17 cellular contexts compared by ENCODE assay signal in the genomic region with DNA sequence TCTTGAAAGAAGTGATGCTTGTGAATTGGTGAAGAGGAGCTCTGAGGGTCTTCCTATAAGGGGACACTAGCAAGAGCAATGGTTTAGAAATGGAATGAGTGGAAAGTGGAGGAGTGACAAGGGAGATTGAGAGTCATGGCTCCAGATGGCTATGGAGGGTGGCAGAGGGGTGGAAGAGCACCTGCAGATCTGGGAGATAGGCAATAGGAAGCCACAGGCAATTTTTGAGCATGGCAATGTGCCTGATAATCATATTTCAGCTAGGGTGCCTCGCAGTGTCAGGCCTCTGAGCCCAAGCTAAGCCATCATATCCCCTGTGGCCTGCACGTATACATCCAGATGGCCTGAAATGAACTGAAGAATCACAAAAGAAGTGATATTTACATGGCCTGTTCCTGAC. TPM values are rescaled to one million over a fixed set of nuclear protein-coding genes. Genes with fewer than 3 reads are reported as not detected.
DNase-seq lines count a peak whose midpoint lies in the region; ATAC-seq and TF ChIP-seq lines count a peak whose summit lies in the region.
"Had no signal": no experiment of that assay in that cellular context is flagged by ENCODE, and none has a peak within 500 bp of the region (broad histone marks: within the 10 kb centered on the region; RNA-seq: fewer than 3 reads in every experiment).

No MANE protein-coding gene starts in this region.

- H3K27ac ChIP-seq in BLaER1 (no peak overlapping the region), left lung (no peak overlapping the region)
- H3K27ac ChIP-seq: BLaER1 treated with 17β-estradiol and CSF1 and Interleukin-3, amounts not matched to agents 10 nM and 100 nM had no signal

- peaks cover 13% of the 10 kb centered on the region for H3K4me1 Mint-ChIP-seq in activated T-helper 17 cell treated with anti-CD3 and anti-CD28 coated beads, Interleukin-2, amount 50 U/mL, for 72 hours
- peaks cover 12% of the 10 kb centered on the region for H3K4me1 Mint-ChIP-seq in glutamatergic neuron (ENCODE audit: low read depth, unreplicated experiment)

- no peaks in the 10 kb centered on the region for H3K9me3 ChIP-seq in BE2C
- no peaks in the 10 kb centered on the region for H3K9me3 ChIP-seq in BLaER1
- no peaks in the 10 kb centered on the region for H3K9me3 ChIP-seq in left lung

- H3K4me3 ChIP-seq in BE2C (ENCODE audit: low read depth, low read length) (no peak overlapping the region), BLaER1 (no peak overlapping the region), left lung (no peak overlapping the region)
- H3K4me3 ChIP-seq in Jurkat, Clone E6-1 (ENCODE audit: low read length): no peak overlapping the region
- H3K4me3 ChIP-seq: BLaER1 treated with 17β-estradiol and CSF1 and Interleukin-3, amounts not matched to agents 10 nM and 100 nM; GM23338 had no signal

- H3K4me1 ChIP-seq in BE2C (peaks cover 2% of the 10 kb centered on the region; the same call in 1 of the 2 replicates), BLaER1 (peaks cover 68% of the 10 kb centered on the region), left lung (peaks cover 0 to 6% of the 10 kb centered on the region in 2 donors)

- H3K9me3 Mint-ChIP-seq in activated T-helper 17 cell treated with anti-CD3 and anti-CD28 coated beads, Interleukin-2, amount 50 U/mL, for 72 hours: no peaks in the 10 kb centered on the region
- peaks cover 1% of the 10 kb centered on the region for H3K9me3 Mint-ChIP-seq in glutamatergic neuron (ENCODE audit: unreplicated experiment)
- H3K9me3 Mint-ChIP-seq: CD14-positive monocyte; CD4-positive, alpha-beta T cell; CD8-positive, alpha-beta memory T cell; GM23338; H9 had no signal

- intact Hi-C loops in left lung (cut with DNase I): no loop called here

- H4K20me1 ChIP-seq in BLaER1: no peaks in the 10 kb centered on the region
- H4K20me1 ChIP-seq: BLaER1 treated with 17β-estradiol and CSF1 and Interleukin-3, amounts not matched to agents 10 nM and 100 nM had no signal

- H3K27me3 ChIP-seq in BE2C (no peaks in the 10 kb centered on the region), BLaER1 (no peaks in the 10 kb centered on the region), left lung (no peaks in the 10 kb centered on the region)
- H3K27me3 ChIP-seq: BLaER1 treated with 17β-estradiol and CSF1 and Interleukin-3, amounts not matched to agents 10 nM and 100 nM had no signal

- H3K4me3 Mint-ChIP-seq in activated T-helper 17 cell treated with anti-CD3 and anti-CD28 coated beads, Interleukin-2, amount 50 U/mL, for 72 hours: no peak overlapping the region
- H3K4me3 Mint-ChIP-seq in glutamatergic neuron (ENCODE audit: unreplicated experiment): no peak overlapping the region
- H3K4me3 Mint-ChIP-seq: CD4-positive, alpha-beta T cell; CD8-positive, alpha-beta memory T cell; GM23338; H9 had no signal

- H3K27ac Mint-ChIP-seq in activated T-helper 17 cell treated with anti-CD3 and anti-CD28 coated beads, Interleukin-2, amount 50 U/mL, for 72 hours: peak overlapping the region; percentile 22
- H3K27ac Mint-ChIP-seq in glutamatergic neuron (ENCODE audit: unreplicated experiment): no peak overlapping the region
- H3K27ac Mint-ChIP-seq: CD14-positive monocyte; CD4-positive, alpha-beta T cell; GM23338 had no signal

- H3K36me3 ChIP-seq in BE2C (no peaks in the 10 kb centered on the region), BLaER1 (no peaks in the 10 kb centered on the region), left lung (no peaks in the 10 kb centered on the region)
- H3K36me3 ChIP-seq: BLaER1 treated with 17β-estradiol and CSF1 and Interleukin-3, amounts not matched to agents 10 nM and 100 nM had no signal

- peak overlapping the region; percentile 22; the same call in 1 of the 2 replicates for H3K4me2 ChIP-seq in BLaER1
- H3K4me2 ChIP-seq: GM23338 had no signal

- ATAC-seq in activated T-helper 17 cell treated with anti-CD3 and anti-CD28 coated beads, Interleukin-2, amount 50 U/mL, for 72 hours (replicated peaks): no peak
- no peak for ATAC-seq in left lung
- ATAC-seq: GM23338, HCT116 had no signal

- no peak for TF ChIP-seq CTCF in BE2C (IDR thresholded peaks at IDR 0.05; ENCODE audit: low read depth, low read length)
- no peak for TF ChIP-seq CTCF in left lung (IDR thresholded peaks at IDR 0.05)
- TF ChIP-seq CTCF in glutamatergic neuron (IDR thresholded peaks at IDR 0.05; ENCODE audit: partially characterized antibody, unreplicated experiment): no peak

- no peaks in the 10 kb centered on the region for H3K36me3 Mint-ChIP-seq in activated T-helper 17 cell treated with anti-CD3 and anti-CD28 coated beads, Interleukin-2, amount 50 U/mL, for 72 hours (ENCODE audit: low read depth)
- H3K36me3 Mint-ChIP-seq in glutamatergic neuron (ENCODE audit: unreplicated experiment): no peaks in the 10 kb centered on the region
- H3K36me3 Mint-ChIP-seq: CD14-positive monocyte had no signal

- DNase-seq in BE2C (peak; percentile 43), left lung (no peak), glutamatergic neuron (no peak), NCI-H2107 treated with DMSO at 0.1 percent for 48 hours (lab: John Stamatoyannopoulos, UW; ENCODE audit: unreplicated experiment) (no peak)
- DNase-seq in Jurkat, Clone E6-1 (ENCODE audit: low read depth, low spot score): peak; percentile 67
- DNase-seq: CD4-positive, alpha-beta T cell; CD8-positive, alpha-beta memory T cell; DMS 273 treated with DMSO at 0.1 percent for 48 hours; DMS79; GF-D8; H9 had no signal

- H3K9ac ChIP-seq in BLaER1: no peak overlapping the region
- H3K9ac ChIP-seq: BLaER1 treated with 17β-estradiol and CSF1 and Interleukin-3, amounts not matched to agents 10 nM and 100 nM had no signal

- no peaks in the 10 kb centered on the region for H3K27me3 Mint-ChIP-seq in activated T-helper 17 cell treated with anti-CD3 and anti-CD28 coated beads, Interleukin-2, amount 50 U/mL, for 72 hours
- H3K27me3 Mint-ChIP-seq in glutamatergic neuron (ENCODE audit: unreplicated experiment): peaks cover 4% of the 10 kb centered on the region
- H3K27me3 Mint-ChIP-seq: CD4-positive, alpha-beta T cell; CD8-positive, alpha-beta memory T cell had no signal

RNA-seq across cellular contexts. Expression of gene RGS9, which starts 21.5 kb away (rescaled TPM):
- 16.9 TPM for polyA plus RNA-seq in BE2C (2012; ENCODE audit: insufficient read depth, insufficient read length, low read depth)
- polyA plus RNA-seq in Jurkat, Clone E6-1 (2012; ENCODE audit: insufficient read depth, insufficient read length): 8.3 TPM
- 1 to 10 TPM; 5.1 to 7.5 TPM for total RNA-seq in activated T-helper 17 cell treated with anti-CD3 and anti-CD28 coated beads, Interleukin-2, amount 50 U/mL, for 72 hours
- total RNA-seq in left lung (1 to 10 TPM; 4.0 to 6.4 TPM), glutamatergic neuron (ENCODE audit: unreplicated experiment) (2.4 TPM)
- polyA plus RNA-seq: CD14-positive monocyte had no signal

Comparison
In these comparisons a context has a peak if more than half of its experiments do, and no peak if none do; other contexts are left out.
1. DNase-seq: peak in BE2C (single experiment) and Jurkat, Clone E6-1 (single experiment); none in left lung (0 of 2), glutamatergic neuron (single experiment) and NCI-H2107 treated with DMSO at 0.1 percent for 48 hours (single experiment).